Comparison of ENCODE assay signal across 9 cellular contexts in genomic region chr1:159009287-159009686, GRCh38. TPM values are rescaled to one million over a fixed set of nuclear protein-coding genes. Genes with fewer than 3 reads are reported as not detected.
DNase-seq lines count a peak whose midpoint lies in the region; ATAC-seq and TF ChIP-seq lines count a peak whose summit lies in the region.
"Had no signal": no experiment of that assay in that cellular context is flagged by ENCODE, and none has a peak within 500 bp of the region (broad histone marks: within the 10 kb centered on the region; RNA-seq: fewer than 3 reads in every experiment).

No MANE protein-coding gene starts in this region.

- H3K9me3 ChIP-seq in left ventricle myocardium inferior (replicated peaks), result no peaks in the 10 kb centered on the region
- H3K9me3 ChIP-seq in ascending aorta, result no peaks in the 10 kb centered on the region
- H3K9me3 ChIP-seq in mesodermal cell (ENCODE audit: control insufficient read depth, low read length), result no peaks in the 10 kb centered on the region
- H3K9me3 ChIP-seq in uterus, result no peaks in the 10 kb centered on the region

- H3K4me1 ChIP-seq in left ventricle myocardium inferior (peaks cover 65% of the 10 kb centered on the region), ascending aorta (no peaks in the 10 kb centered on the region), mesodermal cell (ENCODE audit: control insufficient read depth, insufficient read depth, low read length, poor library complexity, severe bottlenecking) (peaks cover 24% of the 10 kb centered on the region), uterus (no peaks in the 10 kb centered on the region)

- WGBS in mesodermal cell (ENCODE audit: insufficient coverage in 2 of 2), 2 experiments, result 100% methylated on average over 1 of the region's 2 CpGs; no CpG with 5 or more reads in 1 of the 2 experiments

- intact Hi-C loops in left ventricle myocardium inferior (cut with micrococcal nuclease) (no loop called here), Right ventricle myocardium inferior (cut with DNase I) (no loop called here), ascending aorta (cut with DNase I) (loop anchor here (1.0 kb wide), 1 partner anchor 9 kb away; no protein-coding TSS in a partner anchor), uterus (cut with DNase I; ENCODE audit: low total_unique reads) (no loop called here)

- no peaks in the 10 kb centered on the region for H3K36me3 ChIP-seq in left ventricle myocardium inferior
- H3K36me3 ChIP-seq in ascending aorta, result no peaks in the 10 kb centered on the region
- peaks cover 12% of the 10 kb centered on the region for H3K36me3 ChIP-seq in mesodermal cell (ENCODE audit: control insufficient read depth, insufficient read depth, low read length)
- no peaks in the 10 kb centered on the region for H3K36me3 ChIP-seq in uterus

- no peak for ATAC-seq in Right ventricle myocardium inferior
- no peak for ATAC-seq in GM21447 (IDR thresholded peaks at IDR 0.05; ENCODE audit: unreplicated experiment)
- no peak for ATAC-seq in HG03097 (IDR thresholded peaks at IDR 0.05; ENCODE audit: low FRiP score, unreplicated experiment)

- H3K27me3 ChIP-seq in left ventricle myocardium inferior (ENCODE audit: low read depth), result no peaks in the 10 kb centered on the region
- no peaks in the 10 kb centered on the region for H3K27me3 ChIP-seq in ascending aorta
- no peaks in the 10 kb centered on the region for H3K27me3 ChIP-seq in uterus

- DNase-seq in left ventricle myocardium inferior, result no peak
- no peak for DNase-seq in Right ventricle myocardium inferior (ENCODE audit: missing footprints)
- DNase-seq in ascending aorta (ENCODE audit: low spot score in 2 of 2), result no peak
- no peak for DNase-seq in uterus
- no peak for DNase-seq in NK-92 treated with Interleukin-12 subunit alpha and Interleukin-12 subunit beta, amount 100 ng/mL, for 24 hours (lab: John Stamatoyannopoulos, UW)
- DNase-seq: SHP77 had no signal

- H3K4me3 ChIP-seq in left ventricle myocardium inferior (peak overlapping the region; percentile 68), ascending aorta (peak overlapping the region; percentile 62 to 66), mesodermal cell (ENCODE audit: extremely low read depth, insufficient read depth, low read length, poor library complexity, severe bottlenecking) (peak overlapping the region; percentile 39), uterus (peak overlapping the region; percentile 52 to 59)

- TF ChIP-seq CTCF in left ventricle myocardium inferior (IDR thresholded peaks at IDR 0.05; ENCODE audit: borderline replicate concordance), result no peak
- TF ChIP-seq CTCF in ascending aorta (IDR thresholded peaks at IDR 0.05), result no peak
- no peak for TF ChIP-seq CTCF in uterus (IDR thresholded peaks at IDR 0.05)

- no peak for TF ChIP-seq POLR2A in uterus (IDR thresholded peaks at IDR 0.05)

- H3K27ac ChIP-seq in left ventricle myocardium inferior (replicated peaks), result peak overlapping the region; percentile 88
- peak overlapping the region; percentile 68 to 78 for H3K27ac ChIP-seq in ascending aorta
- H3K27ac ChIP-seq in mesodermal cell (ENCODE audit: low read depth, low read length, severe bottlenecking), result peak overlapping the region; percentile 92
- H3K27ac ChIP-seq in uterus, result peak overlapping the region; percentile 88 to 98

RNA-seq across cellular contexts. Expression of gene IFI16, which starts 0.4 kb away (rescaled TPM):
- total RNA-seq in left ventricle myocardium inferior (21.9 TPM), Right ventricle myocardium inferior (30.1 TPM), ascending aorta (61.2 TPM), uterus (100 to 1,000 TPM in 1 of 4 donors, 10 to 100 TPM in 3; 41.9 to 114 (median 59.8) TPM)
- polyA plus RNA-seq in mesodermal cell (2013, experiment 1 of 2), result 145 TPM
- polyA plus RNA-seq in mesodermal cell (2013, experiment 2 of 2), result 138 TPM
